ENCODE assay signal across 1 cellular context in genomic region chr12:56411781-56412639, GRCh38.
A peak's percentile ranks its signal among the peaks of the same experiment; 100 is the strongest.
TF ChIP-seq lines count a peak whose summit lies in the region.

No MANE protein-coding gene starts in this region.

TF ChIP-seq in K562, 482 proteins besides CTCF, POLR2A, EP300 and RAD21:
- peak; percentile 50; the same call in 1 of the 2 replicates for TF ChIP-seq POLR2G (IDR thresholded peaks at IDR 0.05; ENCODE audit: low read depth, low read length)
- TF ChIP-seq, protein P1, sequence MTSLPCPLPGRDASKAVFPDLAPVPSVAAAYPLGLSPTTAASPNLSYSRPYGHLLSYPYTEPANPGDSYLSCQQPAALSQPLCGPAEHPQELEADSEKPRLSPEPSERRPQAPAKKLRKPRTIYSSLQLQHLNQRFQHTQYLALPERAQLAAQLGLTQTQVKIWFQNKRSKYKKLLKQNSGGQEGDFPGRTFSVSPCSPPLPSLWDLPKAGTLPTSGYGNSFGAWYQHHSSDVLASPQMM (CRISPR knock-in tag; IDR thresholded peaks at IDR 0.05), result no peak
